Comparison of ENCODE assay signal across 7 cellular contexts in the genomic region with DNA sequence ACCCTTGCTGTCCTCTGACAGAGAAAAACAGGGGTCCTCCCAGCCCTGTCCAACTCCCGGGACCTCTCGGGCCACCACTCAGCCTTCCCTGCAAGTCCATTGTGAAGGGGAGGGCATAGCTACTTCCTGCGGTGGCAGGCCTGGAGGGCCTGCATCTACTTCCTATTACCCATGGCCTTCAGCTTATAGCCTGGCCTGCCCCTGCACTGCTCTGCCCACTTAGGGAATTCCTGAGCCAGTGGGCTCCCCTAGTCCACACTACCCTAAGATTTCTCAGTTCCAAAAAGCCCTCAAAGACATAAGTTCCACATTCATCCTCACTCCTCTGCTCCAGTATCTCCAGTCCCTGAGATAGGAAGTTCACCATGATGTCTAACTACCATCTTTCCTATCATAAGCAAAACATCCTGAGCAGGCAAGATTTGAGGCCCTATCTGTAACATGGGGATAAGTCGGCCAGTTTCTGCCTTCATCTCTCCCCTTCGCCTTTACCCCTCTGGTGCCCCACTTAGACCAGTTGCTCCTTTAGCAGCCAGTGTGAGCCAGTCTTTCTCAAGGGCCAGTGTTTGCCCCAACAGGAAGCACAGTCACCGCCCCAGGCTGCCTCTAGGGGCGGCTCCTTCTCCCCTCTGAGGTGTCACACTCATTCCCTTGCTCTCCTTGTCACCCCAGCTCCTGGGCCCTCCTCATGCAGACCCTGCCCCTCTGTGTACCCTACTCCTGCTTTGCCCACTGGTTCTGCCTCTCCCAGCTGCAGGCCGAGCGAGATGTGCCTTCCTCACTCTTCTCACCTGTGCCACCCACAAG. TPM values are rescaled to one million over a fixed set of nuclear protein-coding genes. Genes with fewer than 3 reads are reported as not detected.
DNase-seq lines count a peak whose midpoint lies in the region; ATAC-seq and TF ChIP-seq lines count a peak whose summit lies in the region.

No MANE protein-coding gene starts in this region.

- no peak overlapping the region for H2BK120ac ChIP-seq in H9 (ENCODE audit: low read depth, low read length, poor library complexity, severe bottlenecking)

- peak overlapping the region; percentile 64; the same call in 1 of the 2 replicates for H3K14ac ChIP-seq in H9 (ENCODE audit: insufficient read depth, low read length)

- H2AFZ ChIP-seq in H9 (ENCODE audit: low read length): no peak overlapping the region
- H2AFZ ChIP-seq in SU-DHL-6 (ENCODE audit: low read depth, low read length, severe bottlenecking): no peak overlapping the region

- no peak overlapping the region for H2BK20ac ChIP-seq in H9 (ENCODE audit: low read depth, low read length, poor library complexity, severe bottlenecking)

- no peaks in the 10 kb centered on the region for H3K9me2 ChIP-seq in SU-DHL-6 (replicated peaks; ENCODE audit: insufficient read depth, low read length)

- peak overlapping the region; percentile 10 to 44 (median 32); a peak in 5 of 7 replicates for H3K27ac Mint-ChIP-seq in H9

- TF ChIP-seq CTCF in H9 (conservative IDR thresholded peaks at IDR 0.05) (peak; percentile 40; the same call in 2 of the 3 replicates), SU-DHL-6 (IDR thresholded peaks at IDR 0.05; ENCODE audit: insufficient read depth, low read length, poor library complexity, severe bottlenecking) (peak; percentile 16), breast epithelium (IDR thresholded peaks at IDR 0.05) (peak in 1 of 3 donors; percentile 20)

- no peak overlapping the region for H3K27ac ChIP-seq in H9 (ENCODE audit: insufficient read length, low read depth, low read length)
- H3K27ac ChIP-seq in SU-DHL-6 (ENCODE audit: low read depth, low read length): peak overlapping the region; percentile 52
- peak overlapping the region; percentile 98 to 99 for H3K27ac ChIP-seq in breast epithelium
- H3K27ac ChIP-seq in muscle layer of colon (ENCODE audit: low read depth, low read length): peak overlapping the region; percentile 85

- no peak overlapping the region for H4K8ac ChIP-seq in H9 (replicated peaks; ENCODE audit: insufficient read length, low read depth, low read length)

- H2BK12ac ChIP-seq in H9 (ENCODE audit: insufficient read length, low read depth, low read length): no peak overlapping the region

- H3K4me1 ChIP-seq in H9 (ENCODE audit: insufficient read depth, low read length): peaks cover 24% of the 10 kb centered on the region
- peaks cover 41 to 67% of the 10 kb centered on the region in 2 donors for H3K4me1 ChIP-seq in breast epithelium
- H3K4me1 ChIP-seq in muscle layer of colon (ENCODE audit: insufficient read depth, low read length): peaks cover 94% of the 10 kb centered on the region

- no peak for TF ChIP-seq POLR2A in breast epithelium (IDR thresholded peaks at IDR 0.05)

- H3K4me1 Mint-ChIP-seq in H9: peaks cover 56 to 69% of the 10 kb centered on the region in 2 experiments

- H3K36me3 Mint-ChIP-seq in H9 (ENCODE audit: insufficient read depth in 1 of 3, low read depth in 3 of 3): peaks cover 0 to 18% (median 12%) of the 10 kb centered on the region in 3 experiments; a peak in 5 of 7 replicates

- no peak overlapping the region for H2BK5ac ChIP-seq in H9 (ENCODE audit: insufficient read length, low read length)

- no peak for DNase-seq in H9
- DNase-seq in breast epithelium (ENCODE audit: low spot score in 2 of 2): no peak
- DNase-seq in NCI-H524 (lab: John Stamatoyannopoulos, UW): no peak
- no peak for DNase-seq in AG08396 (ENCODE audit: low spot score)

- H3K23ac ChIP-seq in H9 (ENCODE audit: insufficient read length, low read depth, low read length): no peak overlapping the region

- H3K18ac ChIP-seq in H9 (ENCODE audit: insufficient read length, low read depth, low read length): no peak overlapping the region

- H4K20me1 ChIP-seq in H9 (ENCODE audit: control insufficient read depth, insufficient read depth, insufficient read length): no peaks in the 10 kb centered on the region
- H4K20me1 ChIP-seq in SU-DHL-6 (ENCODE audit: low read depth, low read length): no peaks in the 10 kb centered on the region; the same call in 1 of the 2 replicates

- peaks cover 42% of the 10 kb centered on the region for H3F3A ChIP-seq in SU-DHL-6 (ENCODE audit: insufficient read depth)

- no peak overlapping the region for H3K9ac ChIP-seq in H9 (ENCODE audit: extremely low read depth, insufficient read length, low read length)
- peak overlapping the region; percentile 19; the same call in 1 of the 2 replicates for H3K9ac ChIP-seq in SU-DHL-6 (ENCODE audit: low read length)
- peak overlapping the region; percentile 34 for H3K9ac ChIP-seq in muscle layer of colon (ENCODE audit: low read length)

- H3K4me3 ChIP-seq in SU-DHL-6 (ENCODE audit: insufficient read depth, low read length, poor library complexity, severe bottlenecking) (no peak overlapping the region), breast epithelium (peak overlapping the region in 1 of 3 donors; percentile 50), muscle layer of colon (ENCODE audit: low read depth in 1 of 2, low read length in 2 of 2) (no peak overlapping the region)

- H3K9me3 Mint-ChIP-seq in H9: no peaks in the 10 kb centered on the region

- H3K27me3 ChIP-seq in H9 (ENCODE audit: insufficient read depth, low read length): no peaks in the 10 kb centered on the region
- H3K27me3 ChIP-seq in SU-DHL-6 (ENCODE audit: low read length): no peaks in the 10 kb centered on the region
- H3K27me3 ChIP-seq in breast epithelium: no peaks in the 10 kb centered on the region
- no peaks in the 10 kb centered on the region for H3K27me3 ChIP-seq in muscle layer of colon (ENCODE audit: control insufficient read depth in 1 of 2, insufficient read depth in 2 of 2, low read length in 2 of 2)

- H3K79me2 ChIP-seq in H9 (ENCODE audit: insufficient read depth, low read length) (peaks cover 22% of the 10 kb centered on the region; the same call in 1 of the 2 replicates), SU-DHL-6 (ENCODE audit: insufficient read depth, low read length) (peaks cover 38% of the 10 kb centered on the region)

- no CpG with 5 or more reads among the region's 9 CpGs for WGBS in H9 (ENCODE audit: extremely low coverage, insufficient read length, low lambda C conversion rate)

- no peak overlapping the region for H3K4ac ChIP-seq in H9 (ENCODE audit: low read depth, low read length)

- ATAC-seq in GM18502 (IDR thresholded peaks at IDR 0.05; ENCODE audit: poor library complexity, unreplicated experiment): no peak

- H3K36me3 ChIP-seq in SU-DHL-6 (ENCODE audit: low read length): no peaks in the 10 kb centered on the region
- no peaks in the 10 kb centered on the region for H3K36me3 ChIP-seq in breast epithelium
- H3K36me3 ChIP-seq in muscle layer of colon (ENCODE audit: insufficient read depth, low read length): peaks cover 2% of the 10 kb centered on the region

- H2BK15ac ChIP-seq in H9 (ENCODE audit: low read depth, low read length): no peak overlapping the region

- intact Hi-C loops in breast epithelium (cut with DNase I; ENCODE audit: low total_unique reads): no loop called here

- no peak overlapping the region for H3T11ph ChIP-seq in H9 (ENCODE audit: low read length)

- peaks cover 5% of the 10 kb centered on the region for H3K23me2 ChIP-seq in H9 (ENCODE audit: insufficient read length, low read depth, low read length, poor library complexity, severe bottlenecking)

- H3K9me3 ChIP-seq in H9 (ENCODE audit: control insufficient read depth, low read depth, low read length) (no peaks in the 10 kb centered on the region), SU-DHL-6 (ENCODE audit: insufficient read depth, low read length) (no peaks in the 10 kb centered on the region), breast epithelium (no peaks in the 10 kb centered on the region), muscle layer of colon (ENCODE audit: low read length) (no peaks in the 10 kb centered on the region)

- no peak overlapping the region for H4K5ac ChIP-seq in H9 (ENCODE audit: insufficient read length, low read depth, low read length)

- no peak overlapping the region for H3K4me3 Mint-ChIP-seq in H9

- H3K79me1 ChIP-seq in H9 (ENCODE audit: insufficient read depth, low read depth, low read length, poor library complexity, severe bottlenecking): peaks cover 9% of the 10 kb centered on the region

- no peak overlapping the region for H3K4me2 ChIP-seq in H9 (ENCODE audit: insufficient read depth, insufficient read length, low read length)
- H3K4me2 ChIP-seq in SU-DHL-6 (ENCODE audit: low read depth, low read length, poor library complexity, severe bottlenecking): peak overlapping the region; percentile 84

- H2AK5ac ChIP-seq in H9 (ENCODE audit: insufficient read length, low read length): no peak overlapping the region

- no peak overlapping the region for H3K56ac ChIP-seq in H9 (ENCODE audit: insufficient read length, low read depth, low read length)

- H3K27me3 Mint-ChIP-seq in H9 (ENCODE audit: low read depth): no peaks in the 10 kb centered on the region; the same call in 1 of the 2 replicates

- H4K91ac ChIP-seq in H9 (ENCODE audit: insufficient read length, low read depth, low read length): no peak overlapping the region

RNA-seq across cellular contexts. Expression of a gene that starts 10.9 kb away (rescaled TPM):
- total RNA-seq in H9 (2021): 69.3 and 72.1 TPM in 2 replicates
- 10 to 100 TPM; 37.6 to 77.0 (median 44.9) TPM for total RNA-seq in breast epithelium

RNA-seq across cellular contexts. Expression of a gene that starts 35.7 kb away (rescaled TPM):
- total RNA-seq in H9 (2021): 10.6 TPM in 2 replicates
- 10 to 100 TPM; 27.5 to 51.5 (median 30.6) TPM for total RNA-seq in breast epithelium

RNA-seq across cellular contexts. Expression of a gene that starts 50.1 kb away (rescaled TPM):
- total RNA-seq in H9 (2021): 5.6 and 7.4 TPM in 2 replicates
- total RNA-seq in breast epithelium: 10 to 100 TPM; 40.6 to 87.8 (median 60.3) TPM
